In the genomic region with DNA sequence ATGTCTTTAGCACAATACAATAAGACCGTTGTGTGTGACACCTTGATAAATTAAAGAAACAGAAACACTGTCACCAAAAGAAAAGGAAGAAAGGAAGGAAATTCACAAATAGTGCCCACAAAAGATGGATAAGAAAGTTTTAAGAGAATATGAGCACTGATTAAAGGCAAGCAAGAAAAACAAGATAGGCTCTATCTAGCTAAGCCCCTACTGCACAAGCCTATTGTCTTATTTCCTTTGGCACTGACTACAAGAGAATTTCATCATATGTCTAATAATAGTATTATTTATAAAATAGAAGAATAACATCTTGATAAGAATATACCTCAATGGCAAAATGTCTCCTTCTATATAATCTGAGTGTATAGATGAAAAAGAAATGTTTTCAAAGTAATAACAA, we compare ENCODE assay signal across 26 cellular contexts.
"Had no signal": no experiment of that assay in that cellular context is flagged by ENCODE, and none has a peak within 500 bp of the region (broad histone marks: within the 10 kb centered on the region; RNA-seq: fewer than 3 reads in every experiment).

No MANE protein-coding gene starts in this region.

- H3K27me3 ChIP-seq: neural progenitor cell, pancreas, right atrium auricular region, right lobe of liver, sigmoid colon, stomach, thyroid gland, tibial nerve, upper lobe of left lung, vagina had no signal

- H3K27ac Mint-ChIP-seq: natural killer cell; nephron; stimulated activated effector memory CD8-positive, alpha-beta T cell treated with anti-CD3 and anti-CD28 coated beads, Interleukin-12 subunit alpha, Interleukin-12 subunit beta, amount 100 ng/mL, for 72 hours; stimulated activated naive B cell treated with anti-CD40 and anti-IgM and Interleukin-4, amounts not matched to agents 10 μg/mL and 1 μg/mL and 100 μg/mL, for 72 hours; stimulated activated naive CD8-positive, alpha-beta T cell treated with anti-CD3 and anti-CD28 coated beads, Interleukin-15, Interleukin-2, amounts not matched to agents 100 ng/mL and 50 ng/mL, for 24 hours had no signal

- H3K36me3 ChIP-seq: neural progenitor cell, pancreas, prostate gland, right atrium auricular region, right lobe of liver, sigmoid colon, stomach, thoracic aorta, thyroid gland, tibial nerve, upper lobe of left lung, vagina had no signal

- H3K9me3 ChIP-seq: pancreas, prostate gland, right atrium auricular region, right lobe of liver, sigmoid colon, stomach, thoracic aorta, thyroid gland, tibial nerve, upper lobe of left lung, vagina had no signal

- H3K27ac ChIP-seq: neural progenitor cell, pancreas, prostate gland, right atrium auricular region, right lobe of liver, sigmoid colon, stomach, thoracic aorta, thyroid gland, tibial nerve, vagina had no signal

- H3K4me1 Mint-ChIP-seq: natural killer cell; nephron; neural progenitor cell; stimulated activated effector memory CD8-positive, alpha-beta T cell treated with anti-CD3 and anti-CD28 coated beads, Interleukin-12 subunit alpha, Interleukin-12 subunit beta, amount 100 ng/mL, for 72 hours; stimulated activated naive B cell treated with anti-CD40 and anti-IgM and Interleukin-4, amounts not matched to agents 10 μg/mL and 1 μg/mL and 100 μg/mL, for 72 hours had no signal

- H3K36me3 Mint-ChIP-seq: natural killer cell; neural progenitor cell; stimulated activated effector memory CD8-positive, alpha-beta T cell treated with anti-CD3 and anti-CD28 coated beads, Interleukin-12 subunit alpha, Interleukin-12 subunit beta, amount 100 ng/mL, for 72 hours; stimulated activated naive B cell treated with anti-CD40 and anti-IgM and Interleukin-4, amounts not matched to agents 10 μg/mL and 1 μg/mL and 100 μg/mL, for 72 hours had no signal

- H3K4me3 Mint-ChIP-seq: natural killer cell; nephron; neural progenitor cell; stimulated activated effector memory CD8-positive, alpha-beta T cell treated with anti-CD3 and anti-CD28 coated beads, Interleukin-12 subunit alpha, Interleukin-12 subunit beta, amount 100 ng/mL, for 72 hours; stimulated activated naive B cell treated with anti-CD40 and anti-IgM and Interleukin-4, amounts not matched to agents 10 μg/mL and 1 μg/mL and 100 μg/mL, for 72 hours; stimulated activated naive CD8-positive, alpha-beta T cell treated with anti-CD3 and anti-CD28 coated beads, Interleukin-15, Interleukin-2, amounts not matched to agents 100 ng/mL and 50 ng/mL, for 24 hours had no signal

- H3K9me3 Mint-ChIP-seq: nephron; neural progenitor cell; stimulated activated naive B cell treated with anti-CD40 and anti-IgM and Interleukin-4, amounts not matched to agents 10 μg/mL and 1 μg/mL and 100 μg/mL, for 72 hours had no signal

- H3K4me3 ChIP-seq: neural progenitor cell, pancreas, prostate gland, right atrium auricular region, right lobe of liver, sigmoid colon, stomach, thoracic aorta, thyroid gland, tibial nerve, upper lobe of left lung, vagina had no signal

- H3K4me2 ChIP-seq: neural progenitor cell had no signal

- ATAC-seq: natural killer cell; pancreas; stimulated activated effector memory CD8-positive, alpha-beta T cell treated with anti-CD3 and anti-CD28 coated beads, Interleukin-12 subunit alpha, Interleukin-12 subunit beta, amount 100 ng/mL, for 72 hours; stimulated activated naive B cell treated with anti-CD40 and anti-IgM and Interleukin-4, amounts not matched to agents 10 μg/mL and 1 μg/mL and 100 μg/mL, for 72 hours had no signal

- H3K9ac ChIP-seq: neural progenitor cell had no signal

- H2AFZ ChIP-seq: neural progenitor cell had no signal

- H3K4me1 ChIP-seq: neural progenitor cell, pancreas, prostate gland, right lobe of liver, sigmoid colon, stomach, thyroid gland, tibial nerve, vagina had no signal

- DNase-seq: natural killer cell; pancreas; retina; right lobe of liver; sigmoid colon; small intestine; stimulated activated CD4-positive, alpha-beta T cell treated with anti-CD3 and anti-CD28 coated beads, Interleukin-15, amount 100 ng/mL, for 24 hours; stimulated activated CD4-positive, alpha-beta T cell treated with anti-CD3 and anti-CD28 coated beads, Interleukin-2, amount 100 ng/mL, for 24 hours; stimulated activated CD4-positive, alpha-beta T cell treated with anti-CD3 and anti-CD28 coated beads, Interleukin-2, amount 100 ng/mL, for 48 hours; stimulated activated CD4-positive, alpha-beta T cell treated with anti-CD3 and anti-CD28 coated beads, Interleukin-4, amount 100 ng/mL, for 24 hours; stimulated activated naive B cell treated with anti-CD40 and anti-IgM and Interleukin-4, amounts not matched to agents 10 μg/mL and 1 μg/mL and 100 μg/mL, for 72 hours; stimulated activated naive CD4-positive, alpha-beta T cell treated with Interleukin-2 at 50 U/mL for 16 hours; stomach; thyroid gland; trophoblast cell; upper lobe of left lung had no signal

- FAIRE-seq: pancreas, small intestine, urothelium cell line had no signal
